Comparison of ENCODE assay signal across 2 cellular contexts in the genomic region with DNA sequence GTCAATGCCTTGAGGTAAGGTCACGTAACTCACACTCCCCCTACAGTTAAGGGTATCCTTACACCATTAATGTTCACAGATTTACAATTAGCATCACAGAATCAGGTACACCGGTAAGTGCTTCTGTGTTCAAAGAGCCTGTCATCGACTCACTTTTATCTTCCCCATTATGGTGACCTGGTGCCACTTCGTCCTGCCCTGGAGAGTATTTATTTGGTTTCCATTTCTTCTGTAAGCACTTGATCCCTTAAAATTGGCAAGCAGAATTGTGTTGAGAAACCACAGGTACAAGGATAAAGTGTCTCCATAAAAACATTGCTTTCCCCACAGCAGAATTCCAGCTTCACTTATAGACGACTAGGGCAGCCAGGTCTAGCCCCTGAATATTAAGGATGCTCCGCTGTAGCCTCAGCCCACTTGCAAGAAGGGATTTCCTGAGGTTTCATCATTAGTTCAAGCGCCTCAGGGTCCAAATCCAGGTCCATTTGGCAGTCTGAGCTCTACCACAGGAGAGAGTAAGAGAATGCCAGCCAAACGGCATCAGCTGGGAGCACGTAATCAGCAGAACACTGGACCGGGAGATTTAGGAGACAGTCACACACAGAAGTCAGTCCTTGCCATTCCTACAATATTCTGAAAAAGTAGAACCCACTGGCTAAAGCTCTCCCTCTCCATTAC.
TF ChIP-seq lines count a peak whose summit lies in the region.

No MANE protein-coding gene starts in this region.

TF ChIP-seq in WTC11, 78 proteins besides CTCF, POLR2A, EP300 and RAD21 (continued from another document):
- no peak for TF ChIP-seq HMGXB4 (CRISPR knock-in tag; IDR thresholded peaks at IDR 0.05)
- TF ChIP-seq JUN (CRISPR knock-in tag; IDR thresholded peaks at IDR 0.05) = no peak
- TF ChIP-seq, protein P1, sequence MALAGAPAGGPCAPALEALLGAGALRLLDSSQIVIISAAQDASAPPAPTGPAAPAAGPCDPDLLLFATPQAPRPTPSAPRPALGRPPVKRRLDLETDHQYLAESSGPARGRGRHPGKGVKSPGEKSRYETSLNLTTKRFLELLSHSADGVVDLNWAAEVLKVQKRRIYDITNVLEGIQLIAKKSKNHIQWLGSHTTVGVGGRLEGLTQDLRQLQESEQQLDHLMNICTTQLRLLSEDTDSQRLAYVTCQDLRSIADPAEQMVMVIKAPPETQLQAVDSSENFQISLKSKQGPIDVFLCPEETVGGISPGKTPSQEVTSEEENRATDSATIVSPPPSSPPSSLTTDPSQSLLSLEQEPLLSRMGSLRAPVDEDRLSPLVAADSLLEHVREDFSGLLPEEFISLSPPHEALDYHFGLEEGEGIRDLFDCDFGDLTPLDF (CRISPR knock-in tag; IDR thresholded peaks at IDR 0.05) = no peak

TF ChIP-seq in SK-N-SH treated with all-trans-retinoic acid at 6 μM for 48 hours, 23 proteins besides CTCF, POLR2A, EP300 and RAD21 (continued from another document):
- TF ChIP-seq TOX (CRISPR knock-in tag; IDR thresholded peaks at IDR 0.05; ENCODE audit: borderline replicate concordance) = no peak
- no peak for TF ChIP-seq RARB (CRISPR knock-in tag; IDR thresholded peaks at IDR 0.05)
- TF ChIP-seq, protein P2, sequence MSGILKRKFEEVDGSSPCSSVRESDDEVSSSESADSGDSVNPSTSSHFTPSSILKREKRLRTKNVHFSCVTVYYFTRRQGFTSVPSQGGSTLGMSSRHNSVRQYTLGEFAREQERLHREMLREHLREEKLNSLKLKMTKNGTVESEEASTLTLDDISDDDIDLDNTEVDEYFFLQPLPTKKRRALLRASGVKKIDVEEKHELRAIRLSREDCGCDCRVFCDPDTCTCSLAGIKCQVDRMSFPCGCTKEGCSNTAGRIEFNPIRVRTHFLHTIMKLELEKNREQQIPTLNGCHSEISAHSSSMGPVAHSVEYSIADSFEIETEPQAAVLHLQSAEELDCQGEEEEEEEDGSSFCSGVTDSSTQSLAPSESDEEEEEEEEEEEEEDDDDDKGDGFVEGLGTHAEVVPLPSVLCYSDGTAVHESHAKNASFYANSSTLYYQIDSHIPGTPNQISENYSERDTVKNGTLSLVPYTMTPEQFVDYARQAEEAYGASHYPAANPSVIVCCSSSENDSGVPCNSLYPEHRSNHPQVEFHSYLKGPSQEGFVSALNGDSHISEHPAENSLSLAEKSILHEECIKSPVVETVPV (CRISPR knock-in tag; IDR thresholded peaks at IDR 0.05) = no peak
- TF ChIP-seq ZNF565 (CRISPR knock-in tag; conservative IDR thresholded peaks at IDR 0.05; ENCODE audit: low read depth) = no peak
- TF ChIP-seq, protein P3, sequence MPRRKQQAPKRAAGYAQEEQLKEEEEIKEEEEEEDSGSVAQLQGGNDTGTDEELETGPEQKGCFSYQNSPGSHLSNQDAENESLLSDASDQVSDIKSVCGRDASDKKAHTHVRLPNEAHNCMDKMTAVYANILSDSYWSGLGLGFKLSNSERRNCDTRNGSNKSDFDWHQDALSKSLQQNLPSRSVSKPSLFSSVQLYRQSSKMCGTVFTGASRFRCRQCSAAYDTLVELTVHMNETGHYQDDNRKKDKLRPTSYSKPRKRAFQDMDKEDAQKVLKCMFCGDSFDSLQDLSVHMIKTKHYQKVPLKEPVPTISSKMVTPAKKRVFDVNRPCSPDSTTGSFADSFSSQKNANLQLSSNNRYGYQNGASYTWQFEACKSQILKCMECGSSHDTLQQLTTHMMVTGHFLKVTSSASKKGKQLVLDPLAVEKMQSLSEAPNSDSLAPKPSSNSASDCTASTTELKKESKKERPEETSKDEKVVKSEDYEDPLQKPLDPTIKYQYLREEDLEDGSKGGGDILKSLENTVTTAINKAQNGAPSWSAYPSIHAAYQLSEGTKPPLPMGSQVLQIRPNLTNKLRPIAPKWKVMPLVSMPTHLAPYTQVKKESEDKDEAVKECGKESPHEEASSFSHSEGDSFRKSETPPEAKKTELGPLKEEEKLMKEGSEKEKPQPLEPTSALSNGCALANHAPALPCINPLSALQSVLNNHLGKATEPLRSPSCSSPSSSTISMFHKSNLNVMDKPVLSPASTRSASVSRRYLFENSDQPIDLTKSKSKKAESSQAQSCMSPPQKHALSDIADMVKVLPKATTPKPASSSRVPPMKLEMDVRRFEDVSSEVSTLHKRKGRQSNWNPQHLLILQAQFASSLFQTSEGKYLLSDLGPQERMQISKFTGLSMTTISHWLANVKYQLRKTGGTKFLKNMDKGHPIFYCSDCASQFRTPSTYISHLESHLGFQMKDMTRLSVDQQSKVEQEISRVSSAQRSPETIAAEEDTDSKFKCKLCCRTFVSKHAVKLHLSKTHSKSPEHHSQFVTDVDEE (CRISPR knock-in tag; IDR thresholded peaks at IDR 0.05) = no peak
TF ChIP-seq in SK-N-SH treated with all-trans-retinoic acid at 6 μM for 48 hours: peak in this region for 0.
